9 cellular contexts compared by ENCODE assay signal in genomic region chr14:99273724-99274345, GRCh38. TPM values are rescaled to one million over a fixed set of nuclear protein-coding genes. Genes with fewer than 3 reads are reported as not detected.
A peak's percentile ranks its signal among the peaks of the same experiment; 100 is the strongest.
DNase-seq lines count a peak whose midpoint lies in the region; TF ChIP-seq lines count a peak whose summit lies in the region.
"Had no signal": no experiment of that assay in that cellular context is flagged by ENCODE, and none has a peak within 500 bp of the region (broad histone marks: within the 10 kb centered on the region; RNA-seq: fewer than 3 reads in every experiment).

No MANE protein-coding gene starts in this region.

- H3K4me3 ChIP-seq in tibial artery: peak overlapping the region; percentile 22 to 37

- intact Hi-C loops in tibial artery (cut with DNase I; ENCODE audit: low total_unique reads): no loop called here

- no peak overlapping the region for H3K27ac ChIP-seq in tibial artery
- H3K27ac ChIP-seq: VCaP had no signal

- peaks cover 14% of the 10 kb centered on the region for H3K36me3 Mint-ChIP-seq in activated CD4-positive, alpha-beta T cell treated with anti-CD3 and anti-CD28 coated beads, Interleukin-2, amount 10 ng/mL, durations not matched to agents 7 days and 5 days (ENCODE audit: low read depth)
- H3K36me3 Mint-ChIP-seq in immature natural killer cell: peaks cover 0 to 5% (median 0%) of the 10 kb centered on the region in 3 donors

- H3K9me3 ChIP-seq in tibial artery: no peaks in the 10 kb centered on the region

- H3K9me3 Mint-ChIP-seq in activated CD4-positive, alpha-beta T cell treated with anti-CD3 and anti-CD28 coated beads, Interleukin-2, amount 10 ng/mL, durations not matched to agents 7 days and 5 days: no peaks in the 10 kb centered on the region
- H3K9me3 Mint-ChIP-seq in immature natural killer cell: no peaks in the 10 kb centered on the region

- no peaks in the 10 kb centered on the region for H3K36me3 ChIP-seq in tibial artery

- no peak for DNase-seq in activated CD4-positive, alpha-beta T cell treated with anti-CD3 and anti-CD28 coated beads, Interleukin-2, amount 10 ng/mL, durations not matched to agents 7 days and 5 days
- no peak for DNase-seq in activated CD4-positive, alpha-beta T cell treated with anti-CD3 and anti-CD28 coated beads for 1 hour
- DNase-seq in activated T-cell treated with anti-CD3 and anti-CD28 coated beads, Interleukin-2, amount 50 U/mL, for 48 hours: peak; percentile 75 to 79
- peak; percentile 37 to 44 (median 40) for DNase-seq in immature natural killer cell
- no peak for DNase-seq in tibial artery
- no peak for DNase-seq in cerebellar nuclear complex (lab: John Stamatoyannopoulos, UW)
- DNase-seq in HuH-7.5 (ENCODE audit: low spot score): no peak
- no peak for DNase-seq in H4 (ENCODE audit: low spot score)

- H3K27me3 ChIP-seq in tibial artery: peaks cover 0 to 71% of the 10 kb centered on the region in 2 donors

- H3K27me3 Mint-ChIP-seq in activated CD4-positive, alpha-beta T cell treated with anti-CD3 and anti-CD28 coated beads, Interleukin-2, amount 10 ng/mL, durations not matched to agents 7 days and 5 days: peaks cover 22% of the 10 kb centered on the region
- H3K27me3 Mint-ChIP-seq in immature natural killer cell (ENCODE audit: low read depth in 3 of 3): peaks cover 11 to 29% (median 19%) of the 10 kb centered on the region in 3 donors

- TF ChIP-seq CTCF in tibial artery (IDR thresholded peaks at IDR 0.05): no peak

- peak overlapping the region; percentile 73 for H3K4me3 Mint-ChIP-seq in activated CD4-positive, alpha-beta T cell treated with anti-CD3 and anti-CD28 coated beads, Interleukin-2, amount 10 ng/mL, durations not matched to agents 7 days and 5 days
- H3K4me3 Mint-ChIP-seq in immature natural killer cell: peak overlapping the region; percentile 77 to 92 (median 86)

- peaks cover 46% of the 10 kb centered on the region for H3K4me1 Mint-ChIP-seq in activated CD4-positive, alpha-beta T cell treated with anti-CD3 and anti-CD28 coated beads, Interleukin-2, amount 10 ng/mL, durations not matched to agents 7 days and 5 days
- H3K4me1 Mint-ChIP-seq in immature natural killer cell: peaks cover 56 to 77% of the 10 kb centered on the region in 2 donors

- peaks cover 0 to 54% (median 46%) of the 10 kb centered on the region in 4 donors for H3K4me1 ChIP-seq in tibial artery

- H3K27ac Mint-ChIP-seq in activated CD4-positive, alpha-beta T cell treated with anti-CD3 and anti-CD28 coated beads, Interleukin-2, amount 10 ng/mL, durations not matched to agents 7 days and 5 days: peak overlapping the region; percentile 99
- peak overlapping the region; percentile 76 to 95 (median 85) for H3K27ac Mint-ChIP-seq in immature natural killer cell

- CTCF ChIA-PET in activated CD4-positive, alpha-beta T cell treated with anti-CD3 and anti-CD28 coated beads, Interleukin-2, amount 10 ng/mL, durations not matched to agents 7 days and 5 days (lab: Charles Lee): interaction anchor here (0.7 to 2.0 kb wide), 4 partner anchors 9 to 1104 kb away, joined by 3 to 9 read pairs (median 6); no protein-coding TSS in a partner anchor

- POLR2A ChIA-PET in activated CD4-positive, alpha-beta T cell treated with anti-CD3 and anti-CD28 coated beads, Interleukin-2, amount 10 ng/mL, durations not matched to agents 7 days and 5 days (lab: Charles Lee): no interaction called here

RNA-seq across cellular contexts. Expression of gene BCL11B, which starts 1.8 kb away (rescaled TPM):
- 100 to 1,000 TPM; 115 to 116 TPM for total RNA-seq in activated CD4-positive, alpha-beta T cell treated with anti-CD3 and anti-CD28 coated beads, Interleukin-2, amount 10 ng/mL, durations not matched to agents 7 days and 5 days
- polyA plus RNA-seq in immature natural killer cell: 1 to 10 TPM in 2 of 3 donors, under 1 TPM in 1; 0.75 to 3.1 (median 1.0) TPM
- 0.90 and 1.4 TPM in 2 replicates for total RNA-seq in H4 (2014; rRNA removed; shearing (Covaris generic))

Comparison
In these comparisons a context has a peak if more than half of its experiments do, and no peak if none do; other contexts are left out.
1. DNase-seq: peak in activated T-cell treated with anti-CD3 and anti-CD28 coated beads, Interleukin-2, amount 50 U/mL, for 48 hours (2 of 2) and immature natural killer cell (3 of 3); none in activated CD4-positive, alpha-beta T cell treated with anti-CD3 and anti-CD28 coated beads, Interleukin-2, amount 10 ng/mL, durations not matched to agents 7 days and 5 days (single experiment), activated CD4-positive, alpha-beta T cell treated with anti-CD3 and anti-CD28 coated beads for 1 hour (single experiment), tibial artery (0 of 2), cerebellar nuclear complex (0 of 2), HuH-7.5 (single experiment) and H4 (single experiment).
2. RNA of gene BCL11B, which starts 1.8 kb away (total RNA-seq): 115 to 116 TPM in activated CD4-positive, alpha-beta T cell treated with anti-CD3 and anti-CD28 coated beads, Interleukin-2, amount 10 ng/mL, durations not matched to agents 7 days and 5 days; 0.90 to 1.4 TPM in H4; every median in the first group is over 10 times any median in the second.